In genomic region chr10:67835541-67836394, GRCh38 we compare ENCODE assay signal across 10 cellular contexts. TPM values are rescaled to one million over a fixed set of nuclear protein-coding genes. Genes with fewer than 3 reads are reported as not detected.
DNase-seq lines count a peak whose midpoint lies in the region; ATAC-seq and TF ChIP-seq lines count a peak whose summit lies in the region.
"Not testable (repeated sequence)": the region's sequence is repeated elsewhere in the genome, so short reads cannot be mapped to it uniquely, and the experiment has no call there.
"Had no signal": no experiment of that assay in that cellular context is flagged by ENCODE, and none has a peak within 500 bp of the region (broad histone marks: within the 10 kb centered on the region; RNA-seq: fewer than 3 reads in every experiment).

No MANE protein-coding gene starts in this region.

- ATAC-seq in GM23338; activated CD8-positive, alpha-beta T cell treated with anti-CD3 and anti-CD28 coated beads for 36 hours: not testable (repeated sequence)
- peak; percentile 50 for ATAC-seq in body of pancreas

- H3K27me3 Mint-ChIP-seq in GM23338 (ENCODE audit: insufficient read depth, low read depth, poor library complexity); activated CD8-positive, alpha-beta T cell treated with anti-CD3 and anti-CD28 coated beads for 36 hours; osteocyte (ENCODE audit: unreplicated experiment): not testable (repeated sequence)

- not testable (repeated sequence) for H3K27ac Mint-ChIP-seq in GM23338; activated CD8-positive, alpha-beta T cell treated with anti-CD3 and anti-CD28 coated beads for 36 hours; osteocyte (ENCODE audit: unreplicated experiment)

- H3F3A ChIP-seq in GM23338 (replicated peaks; ENCODE audit: low read depth), result not testable (repeated sequence)

- not testable (repeated sequence) for H3K4me2 ChIP-seq in GM23338

- not testable (repeated sequence) for H3K9me3 ChIP-seq in A673 (ENCODE audit: low read depth, low read length, poor library complexity, severe bottlenecking); body of pancreas; left ventricle myocardium inferior (replicated peaks)

- not testable (repeated sequence) for BruUV-seq in A673 (replicated peaks; lab: Mats Ljungman, UMichigan)

- DNase-seq in A673 (ENCODE audit: low spot score) (peak; percentile 46), NCI-H2081 (lab: John Stamatoyannopoulos, UW) (peak; percentile 16 to 18), RKO (ENCODE audit: low spot score) (peak; percentile 38)
- DNase-seq in GM23338 (ENCODE audit: low spot score); activated CD8-positive, alpha-beta T cell treated with anti-CD3 and anti-CD28 coated beads for 36 hours; body of pancreas; left ventricle myocardium inferior; osteocyte (ENCODE audit: extremely low spot score, unreplicated experiment): not testable (repeated sequence)

- TF ChIP-seq POLR2A in body of pancreas (IDR thresholded peaks at IDR 0.05), result not testable (repeated sequence)

- H3K9me3 Mint-ChIP-seq in GM23338; activated CD8-positive, alpha-beta T cell treated with anti-CD3 and anti-CD28 coated beads for 36 hours; osteocyte (ENCODE audit: unreplicated experiment): not testable (repeated sequence)

- H3K4me1 ChIP-seq in A673 (ENCODE audit: insufficient read depth, low read length, poor library complexity, severe bottlenecking), result peaks cover 29% of the 10 kb centered on the region
- H3K4me1 ChIP-seq in GM23338 (ENCODE audit: insufficient read depth); body of pancreas; left ventricle myocardium inferior: not testable (repeated sequence)

- CTCF ChIA-PET in A673 (lab: Charles Lee), result not testable (repeated sequence)
- CTCF ChIA-PET in activated CD8-positive, alpha-beta T cell treated with anti-CD3 and anti-CD28 coated beads for 36 hours (lab: Charles Lee), result interaction anchor here (1.0 to 2.3 kb wide), 4 partner anchors 33 to 466 kb away, joined by 3 to 5 read pairs (median 3); no protein-coding TSS in a partner anchor

- H3K79me2 ChIP-seq in GM23338 (replicated peaks; ENCODE audit: insufficient read depth), result not testable (repeated sequence)

- H3K27me3 ChIP-seq in A673 (replicated peaks; ENCODE audit: insufficient read depth, low read depth, low read length, poor library complexity); GM23338 (ENCODE audit: insufficient read depth); body of pancreas; left ventricle myocardium inferior (ENCODE audit: low read depth): not testable (repeated sequence)

- H3K4me3 Mint-ChIP-seq in GM23338, result not testable (repeated sequence)
- peak overlapping the region; percentile 71 for H3K4me3 Mint-ChIP-seq in activated CD8-positive, alpha-beta T cell treated with anti-CD3 and anti-CD28 coated beads for 36 hours
- H3K4me3 Mint-ChIP-seq in osteocyte (ENCODE audit: unreplicated experiment), result peak overlapping the region; percentile 37

- H3K36me3 Mint-ChIP-seq in GM23338 (ENCODE audit: low read depth); activated CD8-positive, alpha-beta T cell treated with anti-CD3 and anti-CD28 coated beads for 36 hours (ENCODE audit: low read depth); osteocyte (ENCODE audit: unreplicated experiment): not testable (repeated sequence)

- H3K36me3 ChIP-seq in A673 (ENCODE audit: insufficient read depth, low read length, poor library complexity, severe bottlenecking); GM23338 (ENCODE audit: insufficient read depth); body of pancreas (replicated peaks in 1 of 2; ENCODE audit: insufficient read depth in 1 of 2, low read depth in 2 of 2); left ventricle myocardium inferior: not testable (repeated sequence)

- H3K9me2 ChIP-seq in GM23338 (ENCODE audit: insufficient read depth), result not testable (repeated sequence)

- not testable (repeated sequence) for H4K20me1 ChIP-seq in GM23338 (replicated peaks; ENCODE audit: insufficient read depth)

- 30 to 53% methylated on average over 6 of the region's 6 CpGs for WGBS in body of pancreas, 2 donors

- intact Hi-C loops in A673 (cut with micrococcal nuclease; ENCODE audit: unreplicated experiment); activated CD8-positive, alpha-beta T cell treated with anti-CD3 and anti-CD28 coated beads for 36 hours (cut with micrococcal nuclease); body of pancreas (cut with DNase I); left ventricle myocardium inferior (cut with micrococcal nuclease): not testable (repeated sequence)

- peak overlapping the region; percentile 33; the same call in 1 of the 2 replicates for H2AFZ ChIP-seq in GM23338

- H3K27ac ChIP-seq in A673 (ENCODE audit: low read depth, low read length, poor library complexity, severe bottlenecking), result peak overlapping the region; percentile 60
- H3K27ac ChIP-seq in GM23338 (ENCODE audit: low read depth); left ventricle myocardium inferior (replicated peaks): not testable (repeated sequence)
- peak overlapping the region in 2 of 4 donors; percentile 38 to 44 for H3K27ac ChIP-seq in body of pancreas

- H3K4me1 Mint-ChIP-seq in GM23338; activated CD8-positive, alpha-beta T cell treated with anti-CD3 and anti-CD28 coated beads for 36 hours (ENCODE audit: low read depth): not testable (repeated sequence)
- peaks cover 18% of the 10 kb centered on the region for H3K4me1 Mint-ChIP-seq in osteocyte (ENCODE audit: unreplicated experiment)

- POLR2A ChIA-PET in A673 (lab: Charles Lee; ENCODE audit: low non-redundant PET), result not testable (repeated sequence)
- POLR2A ChIA-PET in activated CD8-positive, alpha-beta T cell treated with anti-CD3 and anti-CD28 coated beads for 36 hours (lab: Charles Lee), result interaction anchor here (0.6 kb wide), 1 partner anchor 1626 kb away, joined by 5 read pairs; no protein-coding TSS in a partner anchor

- H3K4me3 ChIP-seq in A673 (ENCODE audit: low read depth, low read length, poor library complexity, severe bottlenecking) (peak overlapping the region; percentile 55), left ventricle myocardium inferior (peak overlapping the region; percentile 65)
- H3K4me3 ChIP-seq in GM23338, body of pancreas: not testable (repeated sequence)

- TF ChIP-seq CTCF in A673 (conservative IDR thresholded peaks at IDR 0.05; ENCODE audit: low read depth, low read length); GM23338 (conservative IDR thresholded peaks at IDR 0.05; ENCODE audit: low read depth in 2 of 2); activated CD8-positive, alpha-beta T cell treated with anti-CD3 and anti-CD28 coated beads for 36 hours (IDR thresholded peaks at IDR 0.05); body of pancreas (IDR thresholded peaks at IDR 0.05); left ventricle myocardium inferior (IDR thresholded peaks at IDR 0.05; ENCODE audit: borderline replicate concordance); osteocyte (IDR thresholded peaks at IDR 0.05): not testable (repeated sequence)

RNA-seq across cellular contexts. Expression of gene DNAJC12, which starts 2.2 kb away (rescaled TPM):
- total RNA-seq in A673 (2021) (147 and 182 TPM in 2 replicates), body of pancreas (10 to 100 TPM in 1 of 2 donors, 1 to 10 TPM in 1; 8.2 to 26.2 TPM), left ventricle myocardium inferior (6.1 TPM), osteocyte (9.5 and 12.0 TPM in 2 replicates)
- 1.1 and 2.2 TPM in 2 replicates for total RNA-seq in GM23338 (2014; rRNA removed; shearing (Covaris generic))
- 4.5 and 5.7 TPM in 2 replicates for polyA plus RNA-seq in GM23338 (2016; fragmentation: Nextera tagmentation; extraction: Ambion mirVana)
- total RNA-seq in activated CD8-positive, alpha-beta T cell treated with anti-CD3 and anti-CD28 coated beads for 36 hours, result 10 to 100 TPM; 29.1 to 32.5 TPM
- total RNA-seq: CD4-positive, CD25-positive, alpha-beta regulatory T cell had no signal
- polyA plus RNA-seq: IgD-negative memory B cell had no signal

RNA-seq across cellular contexts. Expression of gene SIRT1, which starts 48.7 kb away (rescaled TPM):
- total RNA-seq in A673 (2021) (41.0 and 42.6 TPM in 2 replicates), body of pancreas (10 to 100 TPM; 13.5 to 15.8 TPM), left ventricle myocardium inferior (10.6 TPM), osteocyte (23.9 and 25.6 TPM in 2 replicates)
- total RNA-seq in GM23338 (2014; rRNA removed; shearing (Covaris generic)), result 61.6 and 68.0 TPM in 2 replicates
- polyA plus RNA-seq in GM23338 (2016; fragmentation: Nextera tagmentation; extraction: Ambion mirVana), result 32.4 and 35.9 TPM in 2 replicates
- total RNA-seq in activated CD8-positive, alpha-beta T cell treated with anti-CD3 and anti-CD28 coated beads for 36 hours, result 10 to 100 TPM; 27.5 to 29.8 TPM
